21 cellular contexts compared by ENCODE assay signal in the genomic region with DNA sequence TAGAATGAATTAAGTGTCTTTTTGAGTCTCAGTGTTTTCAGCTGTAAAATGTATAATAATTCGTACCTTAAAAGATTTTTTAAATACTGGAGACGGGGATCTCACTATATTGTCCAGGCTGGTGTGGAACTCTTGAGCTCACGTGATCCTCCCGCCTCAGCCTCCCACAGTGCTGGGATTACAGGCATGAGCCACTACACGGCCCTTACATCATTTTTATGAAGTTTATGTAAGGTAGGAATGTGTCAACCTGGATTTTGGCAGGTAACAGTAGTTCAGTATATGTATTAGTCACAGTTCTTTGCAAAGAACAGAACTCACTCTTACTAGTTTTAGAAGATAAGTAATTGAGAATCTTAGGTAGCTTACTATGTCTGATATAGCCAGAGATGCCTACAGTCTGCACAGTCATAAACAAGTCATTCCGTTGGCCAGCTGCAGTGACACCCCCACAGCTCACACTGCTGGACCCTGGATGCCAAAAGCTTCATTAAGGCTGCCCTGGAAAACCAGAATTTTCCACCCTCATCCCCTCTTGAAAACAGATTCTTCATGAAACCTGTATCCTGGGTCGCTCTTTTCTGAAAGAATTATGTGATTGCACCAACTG. TPM values are rescaled to one million over a fixed set of nuclear protein-coding genes. Genes with fewer than 3 reads are reported as not detected.
DNase-seq lines count a peak whose midpoint lies in the region; ATAC-seq and TF ChIP-seq lines count a peak whose summit lies in the region.
"Had no signal": no experiment of that assay in that cellular context is flagged by ENCODE, and none has a peak within 500 bp of the region (broad histone marks: within the 10 kb centered on the region; RNA-seq: fewer than 3 reads in every experiment).

No MANE protein-coding gene starts in this region.

- peak overlapping the region in 5 of 7 donors; percentile 28 to 83 (median 59) for H3K4me3 Mint-ChIP-seq in CD8-positive, alpha-beta memory T cell
- peak overlapping the region; percentile 56 for H3K4me3 Mint-ChIP-seq in natural killer cell treated with Interleukin-12 subunit alpha and Interleukin-12 subunit beta and Interleukin-15 and Interleukin-18, amount 100 ng/mL, for 72 hours
- H3K4me3 Mint-ChIP-seq in CD8-positive, alpha-beta T cell, result no peak overlapping the region
- H3K4me3 Mint-ChIP-seq: HFFc6 had no signal

- peaks cover 4 to 22% (median 18%) of the 10 kb centered on the region in 3 donors for H3K4me1 Mint-ChIP-seq in CD8-positive, alpha-beta memory T cell
- H3K4me1 Mint-ChIP-seq in natural killer cell treated with Interleukin-12 subunit alpha and Interleukin-12 subunit beta and Interleukin-15 and Interleukin-18, amount 100 ng/mL, for 72 hours (ENCODE audit: low read depth in 2 of 2), result peaks cover 21 to 30% of the 10 kb centered on the region in 2 donors
- H3K4me1 Mint-ChIP-seq in CD8-positive, alpha-beta T cell (ENCODE audit: low read depth), result no peaks in the 10 kb centered on the region

- peak; percentile 74 for ATAC-seq in RWPE2 (ENCODE audit: low read depth)
- no peak for ATAC-seq in natural killer cell treated with Interleukin-12 subunit alpha and Interleukin-12 subunit beta and Interleukin-15 and Interleukin-18, amount 100 ng/mL, for 72 hours
- ATAC-seq in CD8-positive, alpha-beta T cell, result no peak
- ATAC-seq in HG03439 (IDR thresholded peaks at IDR 0.05; ENCODE audit: unreplicated experiment), result no peak
- ATAC-seq in GM18511 (IDR thresholded peaks at IDR 0.05; ENCODE audit: unreplicated experiment), result no peak

- H3K27me3 ChIP-seq in CD8-positive, alpha-beta memory T cell (ENCODE audit: insufficient read depth, low read length, poor library complexity, severe bottlenecking), result no peaks in the 10 kb centered on the region
- H3K27me3 ChIP-seq in RWPE2 (ENCODE audit: insufficient read depth, poor library complexity, severe bottlenecking) (no peaks in the 10 kb centered on the region), left ventricle myocardium inferior (ENCODE audit: low read depth) (peaks cover 9% of the 10 kb centered on the region)
- no peaks in the 10 kb centered on the region for H3K27me3 ChIP-seq in CD8-positive, alpha-beta T cell (ENCODE audit: insufficient read depth, low read length)
- H3K27me3 ChIP-seq: thyroid gland had no signal

- H3K27ac Mint-ChIP-seq in CD8-positive, alpha-beta memory T cell, result peak overlapping the region in 4 of 8 donors; percentile 26 to 68 (median 54)
- peak overlapping the region in 1 of 2 donors; percentile 51 for H3K27ac Mint-ChIP-seq in natural killer cell treated with Interleukin-12 subunit alpha and Interleukin-12 subunit beta and Interleukin-15 and Interleukin-18, amount 100 ng/mL, for 72 hours
- H3K27ac Mint-ChIP-seq in CD8-positive, alpha-beta T cell, result no peak overlapping the region
- H3K27ac Mint-ChIP-seq: HFFc6 had no signal

- intact Hi-C loops in left ventricle myocardium inferior (cut with micrococcal nuclease), result no loop called here
- intact Hi-C loops in CD8-positive, alpha-beta T cell (cut with DNase I, micrococcal nuclease), result no loop called here
- intact Hi-C loops in posterior vena cava (cut with DNase I), result no loop called here

- no peak for DNase-seq in CD8-positive, alpha-beta memory T cell
- DNase-seq in RWPE2 (ENCODE audit: low spot score), result peak; percentile 4
- DNase-seq in left ventricle myocardium inferior, result no peak
- DNase-seq in natural killer cell treated with Interleukin-12 subunit alpha and Interleukin-12 subunit beta and Interleukin-15 and Interleukin-18, amount 100 ng/mL, for 72 hours (ENCODE audit: low spot score), result no peak
- DNase-seq in CD8-positive, alpha-beta T cell, result no peak
- DNase-seq in posterior vena cava (ENCODE audit: low spot score), result no peak
- DNase-seq: activated CD4-positive, alpha-beta T cell treated with anti-CD3 and anti-CD28 coated beads for 4 hours; activated gamma-delta T cell treated with Interleukin-2 at 50 U/mL for 16 hours; DND-41; HFFc6; KG1; NCI-H1048; NCI-H2081; NCI-H510A; stimulated activated naive CD4-positive, alpha-beta T cell had no signal

- no peak overlapping the region for H3K27ac ChIP-seq in CD8-positive, alpha-beta memory T cell (ENCODE audit: low read depth, low read length)
- H3K27ac ChIP-seq in RWPE2 (ENCODE audit: poor library complexity, severe bottlenecking), result no peak overlapping the region
- peak overlapping the region; percentile 97 for H3K27ac ChIP-seq in left ventricle myocardium inferior (replicated peaks)
- H3K27ac ChIP-seq in CD8-positive, alpha-beta T cell (ENCODE audit: low read depth, low read length), result no peak overlapping the region
- H3K27ac ChIP-seq: thyroid gland had no signal

- no peaks in the 10 kb centered on the region for H3K9me3 Mint-ChIP-seq in CD8-positive, alpha-beta memory T cell
- H3K9me3 Mint-ChIP-seq in natural killer cell treated with Interleukin-12 subunit alpha and Interleukin-12 subunit beta and Interleukin-15 and Interleukin-18, amount 100 ng/mL, for 72 hours, result no peaks in the 10 kb centered on the region
- H3K9me3 Mint-ChIP-seq in CD8-positive, alpha-beta T cell, result no peaks in the 10 kb centered on the region

- H3K36me3 ChIP-seq in CD8-positive, alpha-beta memory T cell (ENCODE audit: insufficient read depth, low read length), result no peaks in the 10 kb centered on the region
- H3K36me3 ChIP-seq in RWPE2 (ENCODE audit: low read depth) (no peaks in the 10 kb centered on the region), left ventricle myocardium inferior (peaks cover 18% of the 10 kb centered on the region)
- H3K36me3 ChIP-seq in CD8-positive, alpha-beta T cell (ENCODE audit: insufficient read depth, low read length), result no peaks in the 10 kb centered on the region
- H3K36me3 ChIP-seq: thyroid gland had no signal

- H3K9me3 ChIP-seq in CD8-positive, alpha-beta memory T cell (ENCODE audit: low read length), result no peaks in the 10 kb centered on the region
- H3K9me3 ChIP-seq in RWPE2 (ENCODE audit: severe bottlenecking), result no peaks in the 10 kb centered on the region
- no peaks in the 10 kb centered on the region for H3K9me3 ChIP-seq in left ventricle myocardium inferior (replicated peaks)
- no peaks in the 10 kb centered on the region for H3K9me3 ChIP-seq in CD8-positive, alpha-beta T cell (ENCODE audit: low read length)
- H3K9me3 ChIP-seq: thyroid gland had no signal

- peaks cover 0 to 4% of the 10 kb centered on the region in 2 donors for H3K27me3 Mint-ChIP-seq in CD8-positive, alpha-beta memory T cell
- no peaks in the 10 kb centered on the region for H3K27me3 Mint-ChIP-seq in natural killer cell treated with Interleukin-12 subunit alpha and Interleukin-12 subunit beta and Interleukin-15 and Interleukin-18, amount 100 ng/mL, for 72 hours
- no peaks in the 10 kb centered on the region for H3K27me3 Mint-ChIP-seq in CD8-positive, alpha-beta T cell (ENCODE audit: low read depth)

- TF ChIP-seq CTCF in RWPE2 (IDR thresholded peaks at IDR 0.05; ENCODE audit: poor library complexity, severe bottlenecking), result no peak
- TF ChIP-seq CTCF in left ventricle myocardium inferior (IDR thresholded peaks at IDR 0.05; ENCODE audit: borderline replicate concordance), result no peak
- no peak for TF ChIP-seq CTCF in CD8-positive, alpha-beta T cell (IDR thresholded peaks at IDR 0.05)

- H3K4me3 ChIP-seq in CD8-positive, alpha-beta memory T cell (ENCODE audit: low read length), result no peak overlapping the region
- H3K4me3 ChIP-seq in RWPE2 (ENCODE audit: severe bottlenecking), result no peak overlapping the region
- peak overlapping the region; percentile 73 for H3K4me3 ChIP-seq in left ventricle myocardium inferior
- no peak overlapping the region for H3K4me3 ChIP-seq in CD8-positive, alpha-beta T cell (ENCODE audit: low read depth, low read length)
- H3K4me3 ChIP-seq: thyroid gland had no signal

- no peaks in the 10 kb centered on the region for H3K36me3 Mint-ChIP-seq in CD8-positive, alpha-beta memory T cell
- H3K36me3 Mint-ChIP-seq in natural killer cell treated with Interleukin-12 subunit alpha and Interleukin-12 subunit beta and Interleukin-15 and Interleukin-18, amount 100 ng/mL, for 72 hours, result no peaks in the 10 kb centered on the region
- H3K36me3 Mint-ChIP-seq in CD8-positive, alpha-beta T cell, result no peaks in the 10 kb centered on the region

- peaks cover 5% of the 10 kb centered on the region for H3K4me1 ChIP-seq in CD8-positive, alpha-beta memory T cell (ENCODE audit: insufficient read depth, low read length)
- peaks cover 3% of the 10 kb centered on the region for H3K4me1 ChIP-seq in RWPE2 (ENCODE audit: insufficient read depth, poor library complexity, severe bottlenecking)
- H3K4me1 ChIP-seq in left ventricle myocardium inferior, result peaks cover 55% of the 10 kb centered on the region
- H3K4me1 ChIP-seq in CD8-positive, alpha-beta T cell (ENCODE audit: insufficient read depth, low read length), result peaks cover 5% of the 10 kb centered on the region

- POLR2A ChIA-PET in CD8-positive, alpha-beta memory T cell (lab: Charles Lee), result no interaction called here
- POLR2A ChIA-PET in CD8-positive, alpha-beta T cell (lab: Charles Lee), result no interaction called here

- CTCF ChIA-PET in CD8-positive, alpha-beta memory T cell (lab: Charles Lee), result interaction anchor here (1.5 kb wide), 1 partner anchor 14 kb away, joined by 5 read pairs; a partner anchor contains a TSS
- CTCF ChIA-PET in CD8-positive, alpha-beta T cell (lab: Charles Lee), result interaction anchor here (0.9 to 1.5 kb wide), 4 partner anchors 13 to 487 kb away, joined by 3 read pairs; a partner anchor contains a TSS

RNA-seq across cellular contexts. Expression of a gene that starts 0.6 kb away (rescaled TPM):
- total RNA-seq in CD8-positive, alpha-beta memory T cell, result not detected
- polyA plus RNA-seq in CD8-positive, alpha-beta memory T cell, result not detected
- total RNA-seq in left ventricle myocardium inferior (1,568 TPM), posterior vena cava (1 to 10 TPM; 1.1 to 1.5 TPM)
- total RNA-seq in natural killer cell treated with Interleukin-12 subunit alpha and Interleukin-12 subunit beta and Interleukin-15 and Interleukin-18, amount 100 ng/mL, for 72 hours, result not detected
- not detected for total RNA-seq in CD8-positive, alpha-beta T cell
- total RNA-seq: HFFc6, kidney epithelial cell, mesenteric fat pad, sciatic nerve, thyroid gland had no signal

RNA-seq across cellular contexts. Expression of a gene that starts 13.8 kb away (rescaled TPM):
- under 1 TPM; 0.11 to 0.18 TPM for total RNA-seq in CD8-positive, alpha-beta memory T cell
- polyA plus RNA-seq in CD8-positive, alpha-beta memory T cell, result 0.23 TPM
- total RNA-seq in left ventricle myocardium inferior, result 3.2 TPM
- total RNA-seq in natural killer cell treated with Interleukin-12 subunit alpha and Interleukin-12 subunit beta and Interleukin-15 and Interleukin-18, amount 100 ng/mL, for 72 hours, result under 1 TPM in 1 of 2 donors, not detected in 1; 0.17 TPM
- not detected for total RNA-seq in CD8-positive, alpha-beta T cell
- 1 to 10 TPM; 1.0 to 1.9 TPM for total RNA-seq in posterior vena cava

RNA-seq across cellular contexts. Expression of a gene that starts 30.6 kb away (rescaled TPM):
- total RNA-seq in CD8-positive, alpha-beta memory T cell, result 10 to 100 TPM; 14.3 to 15.9 TPM
- polyA plus RNA-seq in CD8-positive, alpha-beta memory T cell, result 9.8 TPM
- total RNA-seq in left ventricle myocardium inferior (5.8 TPM), posterior vena cava (1 to 10 TPM; 6.4 to 8.3 TPM)
- total RNA-seq in natural killer cell treated with Interleukin-12 subunit alpha and Interleukin-12 subunit beta and Interleukin-15 and Interleukin-18, amount 100 ng/mL, for 72 hours, result 10 to 100 TPM; 31.6 to 36.0 TPM
- total RNA-seq in CD8-positive, alpha-beta T cell, result 10 to 100 TPM; 22.4 to 24.0 TPM

RNA-seq across cellular contexts. Expression of a gene that starts 35.6 kb away (rescaled TPM):
- total RNA-seq in CD8-positive, alpha-beta memory T cell, result not detected
- 0.12 TPM for polyA plus RNA-seq in CD8-positive, alpha-beta memory T cell
- not detected for total RNA-seq in left ventricle myocardium inferior
- total RNA-seq in natural killer cell treated with Interleukin-12 subunit alpha and Interleukin-12 subunit beta and Interleukin-15 and Interleukin-18, amount 100 ng/mL, for 72 hours, result under 1 TPM in 1 of 2 donors, not detected in 1; 0.47 TPM
- under 1 TPM in 1 of 2 experiments, not detected in 1; 0.16 TPM for total RNA-seq in CD8-positive, alpha-beta T cell
- total RNA-seq in posterior vena cava, result under 1 TPM in 1 of 2 donors, not detected in 1; 0.24 TPM
- total RNA-seq: HFFc6, kidney epithelial cell, thyroid gland had no signal

RNA-seq across cellular contexts. Expression of a gene that starts 43.2 kb away (rescaled TPM):
- total RNA-seq in CD8-positive, alpha-beta memory T cell, result 1 to 10 TPM in 1 of 2 experiments, under 1 TPM in 1; 0.59 to 1.1 TPM
- not detected for polyA plus RNA-seq in CD8-positive, alpha-beta memory T cell
- 15.6 TPM for total RNA-seq in left ventricle myocardium inferior
- total RNA-seq in natural killer cell treated with Interleukin-12 subunit alpha and Interleukin-12 subunit beta and Interleukin-15 and Interleukin-18, amount 100 ng/mL, for 72 hours, result under 1 TPM; 0.55 to 0.75 TPM
- under 1 TPM; 0.31 to 0.60 TPM for total RNA-seq in CD8-positive, alpha-beta T cell
- 100 to 1,000 TPM; 232 to 239 TPM for total RNA-seq in posterior vena cava

Comparison
In these comparisons a context has a peak if more than half of its experiments do, and no peak if none do; other contexts are left out.
1. RNA of a gene that starts 0.6 kb away (total RNA-seq): 1,568 TPM in left ventricle myocardium inferior (single experiment); 1.1 to 1.5 TPM in posterior vena cava, not detected in natural killer cell treated with Interleukin-12 subunit alpha and Interleukin-12 subunit beta and Interleukin-15 and Interleukin-18, amount 100 ng/mL, for 72 hours, not detected in CD8-positive, alpha-beta memory T cell and not detected in CD8-positive, alpha-beta T cell; every median in the first group is over 100 times any median in the second.